2 cellular contexts compared by ENCODE assay signal in the genomic region with DNA sequence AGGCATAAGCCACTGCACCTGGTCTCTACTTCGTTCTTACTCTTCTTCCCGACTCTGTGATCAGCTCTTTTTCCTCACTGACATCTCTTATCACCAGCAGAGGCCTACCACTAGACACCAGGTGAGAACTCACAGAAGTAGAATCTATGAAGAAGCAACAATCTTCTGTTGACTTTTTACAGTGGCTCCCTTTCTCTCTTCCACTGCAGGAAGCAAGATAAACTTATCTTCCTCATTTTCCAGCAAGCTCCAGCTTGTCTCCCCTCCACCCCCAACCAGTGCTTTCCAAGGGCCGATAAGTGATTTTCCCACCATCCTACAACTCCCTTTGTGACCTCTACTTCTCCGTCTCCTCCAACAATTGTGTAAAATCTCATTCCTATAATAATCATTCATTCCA.
TF ChIP-seq lines count a peak whose summit lies in the region.

No MANE protein-coding gene starts in this region.

TF ChIP-seq in K562, 482 proteins besides CTCF, POLR2A, EP300 and RAD21:
- TF ChIP-seq TRIM24 (IDR thresholded peaks at IDR 0.05): peak in 1 of 2 experiments; percentile 38; a peak in 2 of 4 replicates
- no peak for TF ChIP-seq MBD2 (IDR thresholded peaks at IDR 0.05; ENCODE audit: borderline replicate concordance, low read depth)
- TF ChIP-seq CCAR2 (IDR thresholded peaks at IDR 0.05; ENCODE audit: low read depth, low read length): no peak
- peak; percentile 54; the same call in 1 of the 2 replicates for TF ChIP-seq CBFA2T3 (IDR thresholded peaks at IDR 0.05)
- TF ChIP-seq, protein P1, sequence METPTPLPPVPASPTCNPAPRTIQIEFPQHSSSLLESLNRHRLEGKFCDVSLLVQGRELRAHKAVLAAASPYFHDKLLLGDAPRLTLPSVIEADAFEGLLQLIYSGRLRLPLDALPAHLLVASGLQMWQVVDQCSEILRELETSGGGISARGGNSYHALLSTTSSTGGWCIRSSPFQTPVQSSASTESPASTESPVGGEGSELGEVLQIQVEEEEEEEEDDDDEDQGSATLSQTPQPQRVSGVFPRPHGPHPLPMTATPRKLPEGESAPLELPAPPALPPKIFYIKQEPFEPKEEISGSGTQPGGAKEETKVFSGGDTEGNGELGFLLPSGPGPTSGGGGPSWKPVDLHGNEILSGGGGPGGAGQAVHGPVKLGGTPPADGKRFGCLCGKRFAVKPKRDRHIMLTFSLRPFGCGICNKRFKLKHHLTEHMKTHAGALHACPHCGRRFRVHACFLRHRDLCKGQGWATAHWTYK (CRISPR knock-in tag; IDR thresholded peaks at IDR 0.05): no peak
- peak; percentile 33; the same call in 1 of the 2 replicates for TF ChIP-seq TAL1 (IDR thresholded peaks at IDR 0.05)
- TF ChIP-seq, protein P2, sequence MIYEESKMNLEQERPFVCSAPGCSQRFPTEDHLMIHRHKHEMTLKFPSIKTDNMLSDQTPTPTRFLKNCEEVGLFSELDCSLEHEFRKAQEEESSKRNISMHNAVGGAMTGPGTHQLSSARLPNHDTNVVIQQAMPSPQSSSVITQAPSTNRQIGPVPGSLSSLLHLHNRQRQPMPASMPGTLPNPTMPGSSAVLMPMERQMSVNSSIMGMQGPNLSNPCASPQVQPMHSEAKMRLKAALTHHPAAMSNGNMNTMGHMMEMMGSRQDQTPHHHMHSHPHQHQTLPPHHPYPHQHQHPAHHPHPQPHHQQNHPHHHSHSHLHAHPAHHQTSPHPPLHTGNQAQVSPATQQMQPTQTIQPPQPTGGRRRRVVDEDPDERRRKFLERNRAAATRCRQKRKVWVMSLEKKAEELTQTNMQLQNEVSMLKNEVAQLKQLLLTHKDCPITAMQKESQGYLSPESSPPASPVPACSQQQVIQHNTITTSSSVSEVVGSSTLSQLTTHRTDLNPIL (CRISPR knock-in tag; IDR thresholded peaks at IDR 0.05): no peak
- TF ChIP-seq ZNF239 (CRISPR knock-in tag; IDR thresholded peaks at IDR 0.05): no peak
- no peak for TF ChIP-seq XRCC3 (IDR thresholded peaks at IDR 0.05)
- TF ChIP-seq, protein P3, sequence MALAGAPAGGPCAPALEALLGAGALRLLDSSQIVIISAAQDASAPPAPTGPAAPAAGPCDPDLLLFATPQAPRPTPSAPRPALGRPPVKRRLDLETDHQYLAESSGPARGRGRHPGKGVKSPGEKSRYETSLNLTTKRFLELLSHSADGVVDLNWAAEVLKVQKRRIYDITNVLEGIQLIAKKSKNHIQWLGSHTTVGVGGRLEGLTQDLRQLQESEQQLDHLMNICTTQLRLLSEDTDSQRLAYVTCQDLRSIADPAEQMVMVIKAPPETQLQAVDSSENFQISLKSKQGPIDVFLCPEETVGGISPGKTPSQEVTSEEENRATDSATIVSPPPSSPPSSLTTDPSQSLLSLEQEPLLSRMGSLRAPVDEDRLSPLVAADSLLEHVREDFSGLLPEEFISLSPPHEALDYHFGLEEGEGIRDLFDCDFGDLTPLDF (CRISPR knock-in tag; IDR thresholded peaks at IDR 0.05): no peak
- no peak for TF ChIP-seq PPARD (CRISPR knock-in tag; IDR thresholded peaks at IDR 0.05)
- TF ChIP-seq TCF3 (CRISPR knock-in tag; IDR thresholded peaks at IDR 0.05): peak; percentile 71
- TF ChIP-seq ARID1B (IDR thresholded peaks at IDR 0.05): peak; percentile 47
- TF ChIP-seq, protein P4, sequence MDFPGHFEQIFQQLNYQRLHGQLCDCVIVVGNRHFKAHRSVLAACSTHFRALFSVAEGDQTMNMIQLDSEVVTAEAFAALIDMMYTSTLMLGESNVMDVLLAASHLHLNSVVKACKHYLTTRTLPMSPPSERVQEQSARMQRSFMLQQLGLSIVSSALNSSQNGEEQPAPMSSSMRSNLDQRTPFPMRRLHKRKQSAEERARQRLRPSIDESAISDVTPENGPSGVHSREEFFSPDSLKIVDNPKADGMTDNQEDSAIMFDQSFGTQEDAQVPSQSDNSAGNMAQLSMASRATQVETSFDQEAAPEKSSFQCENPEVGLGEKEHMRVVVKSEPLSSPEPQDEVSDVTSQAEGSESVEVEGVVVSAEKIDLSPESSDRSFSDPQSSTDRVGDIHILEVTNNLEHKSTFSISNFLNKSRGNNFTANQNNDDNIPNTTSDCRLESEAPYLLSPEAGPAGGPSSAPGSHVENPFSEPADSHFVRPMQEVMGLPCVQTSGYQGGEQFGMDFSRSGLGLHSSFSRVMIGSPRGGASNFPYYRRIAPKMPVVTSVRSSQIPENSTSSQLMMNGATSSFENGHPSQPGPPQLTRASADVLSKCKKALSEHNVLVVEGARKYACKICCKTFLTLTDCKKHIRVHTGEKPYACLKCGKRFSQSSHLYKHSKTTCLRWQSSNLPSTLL (IDR thresholded peaks at IDR 0.05): no peak
- peak; percentile 44; the same call in 1 of the 2 replicates for TF ChIP-seq CBFA2T2 (conservative IDR thresholded peaks at IDR 0.05)
- no peak for TF ChIP-seq PRPF4 (IDR thresholded peaks at IDR 0.05; ENCODE audit: insufficient read depth, low read depth, low read length, poor library complexity, severe bottlenecking)
- TF ChIP-seq, protein P5, sequence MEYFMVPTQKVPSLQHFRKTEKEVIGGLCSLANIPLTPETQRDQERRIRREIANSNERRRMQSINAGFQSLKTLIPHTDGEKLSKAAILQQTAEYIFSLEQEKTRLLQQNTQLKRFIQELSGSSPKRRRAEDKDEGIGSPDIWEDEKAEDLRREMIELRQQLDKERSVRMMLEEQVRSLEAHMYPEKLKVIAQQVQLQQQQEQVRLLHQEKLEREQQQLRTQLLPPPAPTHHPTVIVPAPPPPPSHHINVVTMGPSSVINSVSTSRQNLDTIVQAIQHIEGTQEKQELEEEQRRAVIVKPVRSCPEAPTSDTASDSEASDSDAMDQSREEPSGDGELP (CRISPR knock-in tag; IDR thresholded peaks at IDR 0.05; ENCODE audit: borderline replicate concordance): no peak
- TF ChIP-seq CTBP1 (IDR thresholded peaks at IDR 0.05; ENCODE audit: borderline replicate concordance): peak; percentile 50; the same call in 1 of the 2 replicates

TF ChIP-seq in SK-N-SH, 30 proteins besides CTCF, POLR2A, EP300 and RAD21:
- no peak for TF ChIP-seq RCOR1 (IDR thresholded peaks at IDR 0.05; ENCODE audit: low read length)
- TF ChIP-seq RFX5 (IDR thresholded peaks at IDR 0.05; ENCODE audit: low read length): no peak
- TF ChIP-seq FOSL2 (IDR thresholded peaks at IDR 0.05; ENCODE audit: borderline replicate concordance, low read depth): no peak
- no peak for TF ChIP-seq NRF1 (IDR thresholded peaks at IDR 0.05; ENCODE audit: low read depth, low read length)
- TF ChIP-seq, protein P6, sequence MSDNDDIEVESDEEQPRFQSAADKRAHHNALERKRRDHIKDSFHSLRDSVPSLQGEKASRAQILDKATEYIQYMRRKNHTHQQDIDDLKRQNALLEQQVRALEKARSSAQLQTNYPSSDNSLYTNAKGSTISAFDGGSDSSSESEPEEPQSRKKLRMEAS (IDR thresholded peaks at IDR 0.05; ENCODE audit: low read depth): no peak
- TF ChIP-seq ELF1 (IDR thresholded peaks at IDR 0.05): no peak
- TF ChIP-seq, protein P7, sequence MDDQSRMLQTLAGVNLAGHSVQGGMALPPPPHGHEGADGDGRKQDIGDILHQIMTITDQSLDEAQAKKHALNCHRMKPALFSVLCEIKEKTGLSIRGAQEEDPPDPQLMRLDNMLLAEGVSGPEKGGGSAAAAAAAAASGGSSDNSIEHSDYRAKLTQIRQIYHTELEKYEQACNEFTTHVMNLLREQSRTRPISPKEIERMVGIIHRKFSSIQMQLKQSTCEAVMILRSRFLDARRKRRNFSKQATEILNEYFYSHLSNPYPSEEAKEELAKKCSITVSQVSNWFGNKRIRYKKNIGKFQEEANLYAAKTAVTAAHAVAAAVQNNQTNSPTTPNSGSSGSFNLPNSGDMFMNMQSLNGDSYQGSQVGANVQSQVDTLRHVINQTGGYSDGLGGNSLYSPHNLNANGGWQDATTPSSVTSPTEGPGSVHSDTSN (IDR thresholded peaks at IDR 0.05): no peak
- TF ChIP-seq TEAD4 (IDR thresholded peaks at IDR 0.05; ENCODE audit: borderline replicate concordance, insufficient read depth): no peak
- TF ChIP-seq, protein P8, sequence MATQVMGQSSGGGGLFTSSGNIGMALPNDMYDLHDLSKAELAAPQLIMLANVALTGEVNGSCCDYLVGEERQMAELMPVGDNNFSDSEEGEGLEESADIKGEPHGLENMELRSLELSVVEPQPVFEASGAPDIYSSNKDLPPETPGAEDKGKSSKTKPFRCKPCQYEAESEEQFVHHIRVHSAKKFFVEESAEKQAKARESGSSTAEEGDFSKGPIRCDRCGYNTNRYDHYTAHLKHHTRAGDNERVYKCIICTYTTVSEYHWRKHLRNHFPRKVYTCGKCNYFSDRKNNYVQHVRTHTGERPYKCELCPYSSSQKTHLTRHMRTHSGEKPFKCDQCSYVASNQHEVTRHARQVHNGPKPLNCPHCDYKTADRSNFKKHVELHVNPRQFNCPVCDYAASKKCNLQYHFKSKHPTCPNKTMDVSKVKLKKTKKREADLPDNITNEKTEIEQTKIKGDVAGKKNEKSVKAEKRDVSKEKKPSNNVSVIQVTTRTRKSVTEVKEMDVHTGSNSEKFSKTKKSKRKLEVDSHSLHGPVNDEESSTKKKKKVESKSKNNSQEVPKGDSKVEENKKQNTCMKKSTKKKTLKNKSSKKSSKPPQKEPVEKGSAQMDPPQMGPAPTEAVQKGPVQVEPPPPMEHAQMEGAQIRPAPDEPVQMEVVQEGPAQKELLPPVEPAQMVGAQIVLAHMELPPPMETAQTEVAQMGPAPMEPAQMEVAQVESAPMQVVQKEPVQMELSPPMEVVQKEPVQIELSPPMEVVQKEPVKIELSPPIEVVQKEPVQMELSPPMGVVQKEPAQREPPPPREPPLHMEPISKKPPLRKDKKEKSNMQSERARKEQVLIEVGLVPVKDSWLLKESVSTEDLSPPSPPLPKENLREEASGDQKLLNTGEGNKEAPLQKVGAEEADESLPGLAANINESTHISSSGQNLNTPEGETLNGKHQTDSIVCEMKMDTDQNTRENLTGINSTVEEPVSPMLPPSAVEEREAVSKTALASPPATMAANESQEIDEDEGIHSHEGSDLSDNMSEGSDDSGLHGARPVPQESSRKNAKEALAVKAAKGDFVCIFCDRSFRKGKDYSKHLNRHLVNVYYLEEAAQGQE (IDR thresholded peaks at IDR 0.05; ENCODE audit: low read depth, low read length): no peak
- TF ChIP-seq GABPA (IDR thresholded peaks at IDR 0.05; ENCODE audit: low read depth): no peak
- TF ChIP-seq, protein P9, sequence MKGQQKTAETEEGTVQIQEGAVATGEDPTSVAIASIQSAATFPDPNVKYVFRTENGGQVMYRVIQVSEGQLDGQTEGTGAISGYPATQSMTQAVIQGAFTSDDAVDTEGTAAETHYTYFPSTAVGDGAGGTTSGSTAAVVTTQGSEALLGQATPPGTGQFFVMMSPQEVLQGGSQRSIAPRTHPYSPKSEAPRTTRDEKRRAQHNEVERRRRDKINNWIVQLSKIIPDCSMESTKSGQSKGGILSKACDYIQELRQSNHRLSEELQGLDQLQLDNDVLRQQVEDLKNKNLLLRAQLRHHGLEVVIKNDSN (IDR thresholded peaks at IDR 0.05; ENCODE audit: borderline replicate concordance, low read depth): no peak
- no peak for TF ChIP-seq FOXJ3 (CRISPR knock-in tag; IDR thresholded peaks at IDR 0.05)
- no peak for TF ChIP-seq TAF1 (IDR thresholded peaks at IDR 0.05; ENCODE audit: borderline replicate concordance, low read depth, low read length)
- TF ChIP-seq TCF12 (IDR thresholded peaks at IDR 0.05): no peak
- TF ChIP-seq NFIC (IDR thresholded peaks at IDR 0.05; ENCODE audit: borderline replicate concordance): no peak
- TF ChIP-seq EZH2phosphoT487 (IDR thresholded peaks at IDR 0.05; ENCODE audit: borderline replicate concordance, low read depth): no peak
- TF ChIP-seq, protein P10, sequence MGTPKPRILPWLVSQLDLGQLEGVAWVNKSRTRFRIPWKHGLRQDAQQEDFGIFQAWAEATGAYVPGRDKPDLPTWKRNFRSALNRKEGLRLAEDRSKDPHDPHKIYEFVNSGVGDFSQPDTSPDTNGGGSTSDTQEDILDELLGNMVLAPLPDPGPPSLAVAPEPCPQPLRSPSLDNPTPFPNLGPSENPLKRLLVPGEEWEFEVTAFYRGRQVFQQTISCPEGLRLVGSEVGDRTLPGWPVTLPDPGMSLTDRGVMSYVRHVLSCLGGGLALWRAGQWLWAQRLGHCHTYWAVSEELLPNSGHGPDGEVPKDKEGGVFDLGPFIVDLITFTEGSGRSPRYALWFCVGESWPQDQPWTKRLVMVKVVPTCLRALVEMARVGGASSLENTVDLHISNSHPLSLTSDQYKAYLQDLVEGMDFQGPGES (IDR thresholded peaks at IDR 0.05; ENCODE audit: low read depth, low read length): no peak
- TF ChIP-seq, protein P11, sequence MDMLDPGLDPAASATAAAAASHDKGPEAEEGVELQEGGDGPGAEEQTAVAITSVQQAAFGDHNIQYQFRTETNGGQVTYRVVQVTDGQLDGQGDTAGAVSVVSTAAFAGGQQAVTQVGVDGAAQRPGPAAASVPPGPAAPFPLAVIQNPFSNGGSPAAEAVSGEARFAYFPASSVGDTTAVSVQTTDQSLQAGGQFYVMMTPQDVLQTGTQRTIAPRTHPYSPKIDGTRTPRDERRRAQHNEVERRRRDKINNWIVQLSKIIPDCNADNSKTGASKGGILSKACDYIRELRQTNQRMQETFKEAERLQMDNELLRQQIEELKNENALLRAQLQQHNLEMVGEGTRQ (IDR thresholded peaks at IDR 0.05; ENCODE audit: borderline replicate concordance, low read depth, low read length): no peak
